ENCODE assay signal across 12 cellular contexts in genomic region chr19:43778651-43779050, GRCh38. TPM values are rescaled to one million over a fixed set of nuclear protein-coding genes. Genes with fewer than 3 reads are reported as not detected.
DNase-seq lines count a peak whose midpoint lies in the region; ATAC-seq, FAIRE-seq and TF ChIP-seq lines count a peak whose summit lies in the region.
"Had no signal": no experiment of that assay in that cellular context is flagged by ENCODE, and none has a peak within 500 bp of the region (broad histone marks: within the 10 kb centered on the region; RNA-seq: fewer than 3 reads in every experiment).

No MANE protein-coding gene starts in this region.

- peak overlapping the region in 3 of 10 donors; percentile 10 to 74 (median 12) for H3K27ac ChIP-seq in heart right ventricle

- H3K9me3 ChIP-seq in mucosa of stomach (ENCODE audit: control insufficient read depth, low read length) (no peaks in the 10 kb centered on the region), heart right ventricle (no peaks in the 10 kb centered on the region)

- WGBS in heart right ventricle, 2 donors, result 96 to 97% methylated on average over 1 of the region's 1 CpG

- H3K4me3 ChIP-seq in GM06990 (replicated peaks; ENCODE audit: low read depth, low read length), result peak overlapping the region; percentile 87
- peak overlapping the region; percentile 32 for H3K4me3 ChIP-seq in mucosa of stomach (ENCODE audit: low read length)
- peak overlapping the region in 1 of 10 donors; percentile 41 for H3K4me3 ChIP-seq in heart right ventricle

- FAIRE-seq in D721Med (lab: Jason Lieb, UNC), result no peak
- FAIRE-seq: H1, keratinocyte had no signal

- DNase-seq in GM06990 (ENCODE audit: extremely low read depth, insufficient read length) (no peak), NCI-H1436 treated with DMSO at 0.1 percent for 48 hours (lab: John Stamatoyannopoulos, UW) (peak; percentile 94), SHP77 (lab: John Stamatoyannopoulos, UW) (peak; percentile 74 to 78), heart right ventricle (no peak), D721Med (ENCODE audit: insufficient read length, low spot score) (no peak)
- DNase-seq: activated CD8-positive, alpha-beta memory T cell treated with anti-CD3 and anti-CD28 coated beads, Interleukin-2, amount 50 U/mL, for 48 hours; stimulated activated CD8-positive, alpha-beta memory T cell treated with anti-CD3 and anti-CD28 coated beads, Interleukin-4, amount 100 ng/mL, for 48 hours had no signal

- ATAC-seq in heart right ventricle (no peak), HG03280 (IDR thresholded peaks at IDR 0.05; ENCODE audit: unreplicated experiment) (no peak), HG03135 (IDR thresholded peaks at IDR 0.05; ENCODE audit: unreplicated experiment) (no peak)

- peak overlapping the region; percentile 85 for H3K9ac ChIP-seq in mucosa of stomach (ENCODE audit: low read length)

- intact Hi-C loops in heart right ventricle (cut with DNase I), result no loop called here

- peaks cover 3% of the 10 kb centered on the region; the same call in 1 of the 2 replicates for H3K36me3 ChIP-seq in GM06990 (ENCODE audit: control insufficient read depth, insufficient read depth, low read length)
- no peaks in the 10 kb centered on the region for H3K36me3 ChIP-seq in mucosa of stomach (ENCODE audit: control insufficient read depth, insufficient read depth, low read length)
- no peaks in the 10 kb centered on the region for H3K36me3 ChIP-seq in heart right ventricle

- no peak for TF ChIP-seq CTCF in GM06990 (IDR thresholded peaks at IDR 0.05; ENCODE audit: insufficient read depth, low read length, poor library complexity, severe bottlenecking)
- TF ChIP-seq CTCF in heart right ventricle (IDR thresholded peaks at IDR 0.05), result no peak
- no peak for TF ChIP-seq CTCF in D721Med (IDR thresholded peaks at IDR 0.05; ENCODE audit: insufficient read depth, missing control alignments)

- H3K27me3 ChIP-seq in GM06990 (replicated peaks; ENCODE audit: control insufficient read depth, insufficient read depth, low read length), result no peaks in the 10 kb centered on the region
- no peaks in the 10 kb centered on the region for H3K27me3 ChIP-seq in mucosa of stomach (ENCODE audit: control insufficient read depth, insufficient read depth, low read length)
- H3K27me3 ChIP-seq in heart right ventricle, result peaks cover 0 to 27% (median 15%) of the 10 kb centered on the region in 7 donors

- H3K4me1 ChIP-seq in mucosa of stomach (ENCODE audit: control insufficient read depth, insufficient read depth, low read length), result peaks cover 85% of the 10 kb centered on the region
- H3K4me1 ChIP-seq in heart right ventricle, result peaks cover 0 to 58% (median 16%) of the 10 kb centered on the region in 9 donors

RNA-seq across cellular contexts. Expression of gene KCNN4, which starts 2.1 kb away (rescaled TPM):
- 1 to 10 TPM in 3 of 10 donors, under 1 TPM in 7; 0.34 to 1.6 (median 0.69) TPM for total RNA-seq in heart right ventricle
- polyA plus RNA-seq in heart right ventricle, result 1 to 10 TPM; 1.2 to 1.4 TPM

RNA-seq across cellular contexts. Expression of gene LYPD5, which starts 23.6 kb away (rescaled TPM):
- 1 to 10 TPM in 5 of 10 donors, under 1 TPM in 5; 0.24 to 5.3 (median 0.90) TPM for total RNA-seq in heart right ventricle
- polyA plus RNA-seq in heart right ventricle, result 1 to 10 TPM in 1 of 2 donors, under 1 TPM in 1; 0.37 to 1.2 TPM

RNA-seq across cellular contexts. Expression of gene SMG9, which starts 23.9 kb away (rescaled TPM):
- 10 to 100 TPM in 9 of 10 donors, 1 to 10 TPM in 1; 10.0 to 19.4 (median 13.3) TPM for total RNA-seq in heart right ventricle
- 10 to 100 TPM; 20.3 to 30.4 TPM for polyA plus RNA-seq in heart right ventricle

RNA-seq across cellular contexts. Expression of gene ZNF283, which starts 48.5 kb away (rescaled TPM):
- 10 to 100 TPM in 9 of 10 donors, 1 to 10 TPM in 1; 7.5 to 16.9 (median 12.1) TPM for total RNA-seq in heart right ventricle
- 1 to 10 TPM; 1.7 to 6.7 TPM for polyA plus RNA-seq in heart right ventricle

Comparison
In these comparisons a context has a peak if more than half of its experiments do, and no peak if none do; other contexts are left out.
1. DNase-seq: peak in NCI-H1436 treated with DMSO at 0.1 percent for 48 hours (single experiment) and SHP77 (2 of 2); none in GM06990 (single experiment), heart right ventricle (0 of 2) and D721Med (single experiment).